ENCODE assay signal across 16 cellular contexts in genomic region chr14:95311752-95312151, GRCh38. TPM values are rescaled to one million over a fixed set of nuclear protein-coding genes. Genes with fewer than 3 reads are reported as not detected.
DNase-seq lines count a peak whose midpoint lies in the region; ATAC-seq and TF ChIP-seq lines count a peak whose summit lies in the region.
"Had no signal": no experiment of that assay in that cellular context is flagged by ENCODE, and none has a peak within 500 bp of the region (broad histone marks: within the 10 kb centered on the region; RNA-seq: fewer than 3 reads in every experiment).

No MANE protein-coding gene starts in this region.

- TF ChIP-seq CTCF in epithelial cell of proximal tubule (conservative IDR thresholded peaks at IDR 0.05; ENCODE audit: low read depth, low read length) (peak; percentile 39), mammary epithelial cell (conservative IDR thresholded peaks at IDR 0.05 in 1 of 2, IDR thresholded peaks at IDR 0.05 in 1 of 2; ENCODE audit: extremely low read depth in 1 of 2, insufficient read depth in 1 of 2, low read depth in 1 of 2, low read length in 2 of 2) (no peak)

- H3K4me1 ChIP-seq in BLaER1 treated with 17β-estradiol and CSF1 and Interleukin-3, amounts not matched to agents 10 nM and 100 nM, result peaks cover 58 to 74% (median 64%) of the 10 kb centered on the region in 10 experiments
- H3K4me1 ChIP-seq in mammary epithelial cell (ENCODE audit: insufficient read depth, low read length), result peaks cover 32% of the 10 kb centered on the region

- intact Hi-C loops in mammary epithelial cell (cut with micrococcal nuclease), result no loop called here

- H3K36me3 ChIP-seq in BLaER1 treated with 17β-estradiol and CSF1 and Interleukin-3, amounts not matched to agents 10 nM and 100 nM, result peaks cover 0 to 9% (median 0%) of the 10 kb centered on the region in 11 experiments; a peak in 1 of 22 replicates
- no peaks in the 10 kb centered on the region for H3K36me3 ChIP-seq in mammary epithelial cell (ENCODE audit: insufficient read depth, low read length)

- H3K9ac ChIP-seq in BLaER1 treated with 17β-estradiol and CSF1 and Interleukin-3, amounts not matched to agents 10 nM and 100 nM, result no peak overlapping the region
- H3K9ac ChIP-seq in mammary epithelial cell (ENCODE audit: insufficient read depth, low read length), result no peak overlapping the region

- dilution Hi-C loops in mammary epithelial cell (cut with HindIII; ENCODE audit: low sequenced_read_pairs), result no loop called here

- ATAC-seq in GM18498 (IDR thresholded peaks at IDR 0.05; ENCODE audit: unreplicated experiment), result no peak
- ATAC-seq: left colon, PC-3 had no signal

- peaks cover 85% of the 10 kb centered on the region for H3K79me2 ChIP-seq in mammary epithelial cell (ENCODE audit: insufficient read depth, low read length)

- no peak overlapping the region for H2AFZ ChIP-seq in mammary epithelial cell (ENCODE audit: low read depth, low read length)

- DNase-seq in LHCN-M2 (ENCODE audit: low read depth) (peak; percentile 16), epithelial cell of proximal tubule (ENCODE audit: low read depth) (peak; percentile 40), pulmonary artery endothelial cell (ENCODE audit: low read depth, low spot score) (peak; percentile 19), NCI-H1694 (lab: John Stamatoyannopoulos, UW) (no peak), SIG-M5 (lab: John Stamatoyannopoulos, UW) (no peak), mammary epithelial cell (no peak)
- DNase-seq: activated CD4-positive, alpha-beta T cell treated with anti-CD3 and anti-CD28 coated beads, Interleukin-2, amount 50 U/mL, for 1 hour; H9; left colon; NCI-H1092; NCI-H226; PC-3; T-helper 2 cell had no signal

- H3K27me3 ChIP-seq in BLaER1 treated with 17β-estradiol and CSF1 and Interleukin-3, amounts not matched to agents 10 nM and 100 nM, result no peaks in the 10 kb centered on the region
- H3K27me3 ChIP-seq in mammary epithelial cell (ENCODE audit: insufficient read depth, low read length), result no peaks in the 10 kb centered on the region

- no peak overlapping the region for H3K4me3 ChIP-seq in BLaER1 treated with 17β-estradiol and CSF1 and Interleukin-3, amounts not matched to agents 10 nM and 100 nM
- H3K4me3 ChIP-seq in epithelial cell of proximal tubule (ENCODE audit: low read depth, low read length), result no peak overlapping the region
- H3K4me3 ChIP-seq in mammary epithelial cell (replicated peaks in 1 of 3; ENCODE audit: insufficient read depth in 1 of 3, low read depth in 2 of 3, low read length in 3 of 3), result no peak overlapping the region

- CTCF ChIA-PET in mammary epithelial cell (lab: Charles Lee; ENCODE audit: low non-redundant PET), result no interaction called here

- H3K27ac ChIP-seq in BLaER1 treated with 17β-estradiol and CSF1 and Interleukin-3, amounts not matched to agents 10 nM and 100 nM, result peak overlapping the region in 5 of 11 experiments; percentile 33 to 62 (median 45); a peak in 8 of 22 replicates
- no peak overlapping the region for H3K27ac ChIP-seq in mammary epithelial cell (ENCODE audit: insufficient read depth, low read depth, low read length)

- WGBS in mammary epithelial cell (ENCODE audit: low coverage, missing lambda C conversion rate), result 95% methylated on average over 7 of the region's 7 CpGs

- H3K9me3 ChIP-seq in BLaER1 treated with 17β-estradiol and CSF1 and Interleukin-3, amounts not matched to agents 10 nM and 100 nM (replicated peaks in 1 of 11), result peaks cover 0 to 18% (median 9%) of the 10 kb centered on the region in 11 experiments; a peak in 10 of 22 replicates
- H3K9me3 ChIP-seq in mammary epithelial cell (replicated peaks; ENCODE audit: insufficient read depth, low read length), result no peaks in the 10 kb centered on the region

- no TSS peak for BruUV-seq in mammary epithelial cell (replicated peaks; lab: Mats Ljungman, UMichigan)

- no peaks in the 10 kb centered on the region; a peak in 2 of 22 replicates for H4K20me1 ChIP-seq in BLaER1 treated with 17β-estradiol and CSF1 and Interleukin-3, amounts not matched to agents 10 nM and 100 nM
- no peaks in the 10 kb centered on the region for H4K20me1 ChIP-seq in mammary epithelial cell (ENCODE audit: insufficient read depth, low read length)

- peak overlapping the region; percentile 14 to 75 (median 67); a peak in 20 of 22 replicates for H3K4me2 ChIP-seq in BLaER1 treated with 17β-estradiol and CSF1 and Interleukin-3, amounts not matched to agents 10 nM and 100 nM
- H3K4me2 ChIP-seq in mammary epithelial cell (ENCODE audit: insufficient read depth, low read depth, low read length), result no peak overlapping the region

- in situ Hi-C loops in mammary epithelial cell (cut with MboI; ENCODE audit: low sequenced_read_pairs in 2 of 2), result no loop called here

RNA-seq across cellular contexts. Expression of gene CLMN, which starts 8.0 kb away (rescaled TPM):
- 3.1 and 3.6 TPM in 2 replicates for total RNA-seq in LHCN-M2 (2014; rRNA removed)
- 2.6 TPM for polyA plus RNA-seq in LHCN-M2 (2012)
- total RNA-seq in epithelial cell of proximal tubule, result 4.5 and 9.6 TPM in 2 replicates
- total RNA-seq in pulmonary artery endothelial cell, result 3.6 and 4.8 TPM in 2 replicates
- 10 to 100 TPM; 12.2 to 64.3 TPM for total RNA-seq in mammary epithelial cell
- 12.0 TPM for polyA plus RNA-seq in mammary epithelial cell
- polyA minus RNA-seq in mammary epithelial cell, result 45.1 TPM
- total RNA-seq: G401 had no signal

Comparison
In these comparisons a context has a peak if more than half of its experiments do, and no peak if none do; other contexts are left out.
1. DNase-seq: peak in LHCN-M2 (single experiment), epithelial cell of proximal tubule (single experiment) and pulmonary artery endothelial cell (single experiment); none in NCI-H1694 (single experiment), SIG-M5 (single experiment) and mammary epithelial cell (single experiment).